In genomic region chr14:103697196-103697595, GRCh38 we compare ENCODE assay signal across 1 cellular context.
TF ChIP-seq lines count a peak whose summit lies in the region.

No MANE protein-coding gene starts in this region.

TF ChIP-seq in PFSK-1, 5 proteins besides CTCF, POLR2A, EP300 and RAD21 (continued from another document):
- no peak for TF ChIP-seq REST (IDR thresholded peaks at IDR 0.05; ENCODE audit: insufficient read depth in 1 of 2, low read depth in 2 of 2, low read length in 2 of 2)
